8 cellular contexts compared by ENCODE assay signal in genomic region chr16:4307215-4308037, GRCh38. TPM values are rescaled to one million over a fixed set of nuclear protein-coding genes. Genes with fewer than 3 reads are reported as not detected.
A peak's percentile ranks its signal among the peaks of the same experiment; 100 is the strongest.
DNase-seq lines count a peak whose midpoint lies in the region; ATAC-seq and TF ChIP-seq lines count a peak whose summit lies in the region.

No MANE protein-coding gene starts in this region.

- H3K9me3 ChIP-seq in cardiac muscle cell (ENCODE audit: low read depth), result no peaks in the 10 kb centered on the region
- no peaks in the 10 kb centered on the region for H3K9me3 ChIP-seq in parathyroid adenoma (ENCODE audit: control insufficient read depth, low read length)
- no peaks in the 10 kb centered on the region for H3K9me3 ChIP-seq in tibial nerve

- H3K4me3 ChIP-seq in LNCaP clone FGC (ENCODE audit: low read depth, low read length) (peak overlapping the region; percentile 61), cardiac muscle cell (peak overlapping the region; percentile 60), parathyroid adenoma (ENCODE audit: low read depth, low read length) (peak overlapping the region; percentile 75), tibial nerve (peak overlapping the region; percentile 33 to 59 (median 52))

- peak overlapping the region; percentile 84 for H3K27ac ChIP-seq in cardiac muscle cell
- H3K27ac ChIP-seq in parathyroid adenoma, result peak overlapping the region; percentile 73
- peak overlapping the region; percentile 61 to 93 (median 82) for H3K27ac ChIP-seq in tibial nerve

- no peaks in the 10 kb centered on the region for H3K9me3 Mint-ChIP-seq in activated naive CD8-positive, alpha-beta T cell (ENCODE audit: low read depth)

- H2AFZ ChIP-seq in parathyroid adenoma, result peak overlapping the region; percentile 89

- H3K4me1 Mint-ChIP-seq in activated naive CD8-positive, alpha-beta T cell (ENCODE audit: low read depth), result peaks cover 32% of the 10 kb centered on the region

- no peaks in the 10 kb centered on the region for H3K27me3 Mint-ChIP-seq in activated naive CD8-positive, alpha-beta T cell

- 9 to 11% methylated on average over 17 to 35 of the region's 68 CpGs for WGBS in tibial nerve, 2 donors

- H3K36me3 Mint-ChIP-seq in activated naive CD8-positive, alpha-beta T cell, result peaks cover 2% of the 10 kb centered on the region

- ATAC-seq in SK-N-SH treated with all-trans-retinoic acid at 6 μM for 48 hours, result peak; percentile 93

- H3K79me2 ChIP-seq in parathyroid adenoma, result no peaks in the 10 kb centered on the region

- H3K4me2 ChIP-seq in parathyroid adenoma (ENCODE audit: low read length), result peak overlapping the region; percentile 89

- no peak overlapping the region for H3K9ac ChIP-seq in parathyroid adenoma

- peak overlapping the region; percentile 89 for H3K4me3 Mint-ChIP-seq in activated naive CD8-positive, alpha-beta T cell

- TF ChIP-seq CTCF in LNCaP clone FGC (IDR thresholded peaks at IDR 0.05; ENCODE audit: control insufficient read depth, extremely low read depth, insufficient read depth), result no peak
- TF ChIP-seq CTCF in cardiac muscle cell (IDR thresholded peaks at IDR 0.05; ENCODE audit: low read depth, low read length), result no peak
- TF ChIP-seq CTCF in parathyroid adenoma (IDR thresholded peaks at IDR 0.05), result no peak
- peak in 2 of 5 experiments; percentile 11 to 29 for TF ChIP-seq CTCF in tibial nerve (IDR thresholded peaks at IDR 0.05)

- peak in 1 of 2 donors; percentile 9 for TF ChIP-seq POLR2A in tibial nerve (IDR thresholded peaks at IDR 0.05)

- H3K27ac Mint-ChIP-seq in activated naive CD8-positive, alpha-beta T cell, result peak overlapping the region; percentile 95

- H3K36me3 ChIP-seq in cardiac muscle cell, result no peaks in the 10 kb centered on the region
- H3K36me3 ChIP-seq in parathyroid adenoma (ENCODE audit: control insufficient read depth, insufficient read depth, low read length), result no peaks in the 10 kb centered on the region
- no peaks in the 10 kb centered on the region for H3K36me3 ChIP-seq in tibial nerve

- H3K27me3 ChIP-seq in cardiac muscle cell, result no peaks in the 10 kb centered on the region
- H3K27me3 ChIP-seq in parathyroid adenoma (ENCODE audit: control insufficient read depth, insufficient read depth, low read length), result no peaks in the 10 kb centered on the region
- no peaks in the 10 kb centered on the region for H3K27me3 ChIP-seq in tibial nerve

- TF ChIP-seq EP300 in tibial nerve (IDR thresholded peaks at IDR 0.05), result peak; percentile 79 to 90

- DNase-seq in GDM1 (lab: John Stamatoyannopoulos, UW) (peak; percentile 63), H4 (ENCODE audit: low spot score) (peak; percentile 61), LNCaP clone FGC (ENCODE audit: low read depth) (no peak), cardiac muscle cell (ENCODE audit: low read depth in 1 of 2, low spot score in 1 of 2) (peak; percentile 97 to 98), tibial nerve (ENCODE audit: low spot score in 2 of 2) (peak; percentile 78 to 84)

- peaks cover 6% of the 10 kb centered on the region for H3K4me1 ChIP-seq in cardiac muscle cell (ENCODE audit: low read depth)
- H3K4me1 ChIP-seq in parathyroid adenoma, result peaks cover 12% of the 10 kb centered on the region
- peaks cover 0 to 30% (median 9%) of the 10 kb centered on the region in 4 donors for H3K4me1 ChIP-seq in tibial nerve

TF ChIP-seq in SK-N-SH treated with all-trans-retinoic acid at 6 μM for 48 hours, 23 proteins besides CTCF, POLR2A, EP300 and RAD21:
- no peak for TF ChIP-seq OSR1 (CRISPR knock-in tag; IDR thresholded peaks at IDR 0.05)
- peak; percentile 95; the same call in 1 of the 2 replicates for TF ChIP-seq PATZ1 (CRISPR knock-in tag; IDR thresholded peaks at IDR 0.05; ENCODE audit: borderline replicate concordance)
- peak; percentile 51; the same call in 1 of the 2 replicates for TF ChIP-seq CSDC2 (CRISPR knock-in tag; IDR thresholded peaks at IDR 0.05)
- TF ChIP-seq ZFP3 (CRISPR knock-in tag; IDR thresholded peaks at IDR 0.05), result peak; percentile 53; the same call in 1 of the 2 replicates
- TF ChIP-seq, protein P1, sequence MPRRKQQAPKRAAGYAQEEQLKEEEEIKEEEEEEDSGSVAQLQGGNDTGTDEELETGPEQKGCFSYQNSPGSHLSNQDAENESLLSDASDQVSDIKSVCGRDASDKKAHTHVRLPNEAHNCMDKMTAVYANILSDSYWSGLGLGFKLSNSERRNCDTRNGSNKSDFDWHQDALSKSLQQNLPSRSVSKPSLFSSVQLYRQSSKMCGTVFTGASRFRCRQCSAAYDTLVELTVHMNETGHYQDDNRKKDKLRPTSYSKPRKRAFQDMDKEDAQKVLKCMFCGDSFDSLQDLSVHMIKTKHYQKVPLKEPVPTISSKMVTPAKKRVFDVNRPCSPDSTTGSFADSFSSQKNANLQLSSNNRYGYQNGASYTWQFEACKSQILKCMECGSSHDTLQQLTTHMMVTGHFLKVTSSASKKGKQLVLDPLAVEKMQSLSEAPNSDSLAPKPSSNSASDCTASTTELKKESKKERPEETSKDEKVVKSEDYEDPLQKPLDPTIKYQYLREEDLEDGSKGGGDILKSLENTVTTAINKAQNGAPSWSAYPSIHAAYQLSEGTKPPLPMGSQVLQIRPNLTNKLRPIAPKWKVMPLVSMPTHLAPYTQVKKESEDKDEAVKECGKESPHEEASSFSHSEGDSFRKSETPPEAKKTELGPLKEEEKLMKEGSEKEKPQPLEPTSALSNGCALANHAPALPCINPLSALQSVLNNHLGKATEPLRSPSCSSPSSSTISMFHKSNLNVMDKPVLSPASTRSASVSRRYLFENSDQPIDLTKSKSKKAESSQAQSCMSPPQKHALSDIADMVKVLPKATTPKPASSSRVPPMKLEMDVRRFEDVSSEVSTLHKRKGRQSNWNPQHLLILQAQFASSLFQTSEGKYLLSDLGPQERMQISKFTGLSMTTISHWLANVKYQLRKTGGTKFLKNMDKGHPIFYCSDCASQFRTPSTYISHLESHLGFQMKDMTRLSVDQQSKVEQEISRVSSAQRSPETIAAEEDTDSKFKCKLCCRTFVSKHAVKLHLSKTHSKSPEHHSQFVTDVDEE (CRISPR knock-in tag; IDR thresholded peaks at IDR 0.05), result 0 out of 2 replicates have a peak, but pooled peaks have one; percentile 22

RNA-seq across cellular contexts. Expression of gene GLIS2, which starts 8.4 kb away (rescaled TPM):
- total RNA-seq in H4 (2014; rRNA removed; shearing (Covaris generic)), result 0.29 and 0.45 TPM in 2 replicates
- total RNA-seq in cardiac muscle cell (10.4 and 14.5 TPM in 2 replicates), tibial nerve (10 to 100 TPM in 3 of 4 donors, 1 to 10 TPM in 1; 9.0 to 11.1 (median 10.8) TPM)
- polyA plus RNA-seq in cardiac muscle cell, result 10.3 and 15.4 TPM in 2 replicates

RNA-seq across cellular contexts. Expression of gene TFAP4, which starts 34.6 kb away (rescaled TPM):
- total RNA-seq in H4 (2014; rRNA removed; shearing (Covaris generic)), result 7.3 and 8.8 TPM in 2 replicates
- total RNA-seq in cardiac muscle cell (11.7 and 20.5 TPM in 2 replicates), tibial nerve (10 to 100 TPM in 2 of 4 donors, 1 to 10 TPM in 2; 6.9 to 16.8 (median 11.7) TPM)
- 3.4 and 6.7 TPM in 2 replicates for polyA plus RNA-seq in cardiac muscle cell

RNA-seq across cellular contexts. Expression of gene PAM16, which starts 43.7 kb away (rescaled TPM):
- total RNA-seq in H4 (2014; rRNA removed; shearing (Covaris generic)), result 32.1 and 46.7 TPM in 2 replicates
- total RNA-seq in cardiac muscle cell (65.1 and 72.5 TPM in 2 replicates), tibial nerve (10 to 100 TPM; 45.1 to 95.1 (median 60.7) TPM)
- 71.8 and 82.8 TPM in 2 replicates for polyA plus RNA-seq in cardiac muscle cell
